ENCODE assay signal across 17 cellular contexts in genomic region chr7:138797715-138798320, GRCh38. TPM values are rescaled to one million over a fixed set of nuclear protein-coding genes. Genes with fewer than 3 reads are reported as not detected.
DNase-seq lines count a peak whose midpoint lies in the region; TF ChIP-seq lines count a peak whose summit lies in the region.
"Had no signal": no experiment of that assay in that cellular context is flagged by ENCODE, and none has a peak within 500 bp of the region (broad histone marks: within the 10 kb centered on the region; RNA-seq: fewer than 3 reads in every experiment).

Gene ATP6V0A4 (minus strand): TSS chr7:138798196. CDS start chr7:138771247, 26,949 bp downstream.
Gene TMEM213 (plus strand): TSS chr7:138797994. CDS start chr7:138798105, 111 bp downstream.

- CTCF ChIA-PET in PC-9 (lab: Charles Lee): no interaction called here

- no peaks in the 10 kb centered on the region for H3K9me2 ChIP-seq in PC-9 (ENCODE audit: insufficient read depth)

- H4K5ac ChIP-seq in H9 (ENCODE audit: insufficient read length, low read depth, low read length): no peak within 1 kb of the TSS

- H3K4me1 ChIP-seq in H9 (ENCODE audit: insufficient read depth, low read length) (peaks cover 7% of the 10 kb centered on the region; the same call in 1 of the 2 replicates), iPS-20b (ENCODE audit: insufficient read depth, low read length) (peaks cover 6% of the 10 kb centered on the region; the same call in 1 of the 2 replicates), trophoblast cell (ENCODE audit: control insufficient read depth in 1 of 2, insufficient read depth in 2 of 2, low read length in 2 of 2) (no peaks in the 10 kb centered on the region), PC-9 (replicated peaks; ENCODE audit: insufficient read depth) (no peaks in the 10 kb centered on the region)
- H3K4me1 ChIP-seq: BLaER1 treated with 17β-estradiol and CSF1 and Interleukin-3, amounts not matched to agents 10 nM and 100 nM had no signal

- no peak within 1 kb of the TSS for H2AK5ac ChIP-seq in H9 (ENCODE audit: insufficient read length, low read length)
- H2AK5ac ChIP-seq in trophoblast cell (ENCODE audit: low read length): no peak within 1 kb of the TSS

- H2AFZ ChIP-seq in H9 (ENCODE audit: low read length): peak within 1 kb of the TSS; percentile 24
- H2AFZ ChIP-seq in trophoblast cell (ENCODE audit: insufficient read depth, low read length, poor library complexity): no peak within 1 kb of the TSS
- H2AFZ ChIP-seq in PC-9: no peak within 1 kb of the TSS

- H3K23me2 ChIP-seq in H9 (ENCODE audit: insufficient read length, low read depth, low read length, poor library complexity, severe bottlenecking): peaks cover 5% of the 10 kb centered on the region

- no TSS peak for BruUV-seq in PC-9 (replicated peaks; lab: Mats Ljungman, UMichigan)

- H2BK5ac ChIP-seq in H9 (ENCODE audit: insufficient read length, low read length): no peak within 1 kb of the TSS
- no peak within 1 kb of the TSS for H2BK5ac ChIP-seq in trophoblast cell (ENCODE audit: low read depth, low read length, poor library complexity)

- peak within 1 kb of the TSS; percentile 45; the same call in 1 of the 2 replicates for H3K4me3 ChIP-seq in iPS-20b (ENCODE audit: low read length)
- no peak within 1 kb of the TSS for H3K4me3 ChIP-seq in trophoblast cell (ENCODE audit: low read depth, low read length)
- no peak within 1 kb of the TSS for H3K4me3 ChIP-seq in PC-9
- H3K4me3 ChIP-seq: BLaER1 treated with 17β-estradiol and CSF1 and Interleukin-3, amounts not matched to agents 10 nM and 100 nM had no signal

- H3K23ac ChIP-seq in H9 (ENCODE audit: insufficient read length, low read depth, low read length) (no peak within 1 kb of the TSS), trophoblast cell (ENCODE audit: low read length) (peak within 1 kb of the TSS; percentile 17)

- H3K14ac ChIP-seq in H9 (ENCODE audit: insufficient read depth, low read length) (no peak within 1 kb of the TSS), trophoblast cell (ENCODE audit: low read length) (no peak within 1 kb of the TSS)

- DNase-seq in H9 (peak; percentile 89), trophoblast cell (no peak), PC-9 (no peak), NCI-H2081 treated with DMSO at 0.1 percent for 48 hours (lab: John Stamatoyannopoulos, UW) (no peak)
- DNase-seq in activated CD8-positive, alpha-beta memory T cell treated with anti-CD3 and anti-CD28 coated beads, Interleukin-2, amount 50 U/mL, for 48 hours: no peak
- DNase-seq: activated CD4-positive, CD25-positive, alpha-beta regulatory T cell; activated naive CD8-positive, alpha-beta T cell treated with anti-CD3 and anti-CD28 coated beads, Interleukin-2, amount 10 ng/mL, durations not matched to agents 7 days and 5 days; EL; foreskin fibroblast; RPMI8226 had no signal

- no peaks in the 10 kb centered on the region for H3K36me3 Mint-ChIP-seq in H9 (ENCODE audit: insufficient read depth in 1 of 3, low read depth in 3 of 3)
- peaks cover 4% of the 10 kb centered on the region for H3K36me3 Mint-ChIP-seq in T-helper 1 cell treated with Interleukin-12 subunit alpha and Interleukin-12 subunit beta and Interleukin-4 antibody, amounts not matched to agents 30 μg/mL and 1 μg/mL, for 36 hours (ENCODE audit: low read depth)
- H3K36me3 Mint-ChIP-seq: activated naive CD8-positive, alpha-beta T cell treated with anti-CD3 and anti-CD28 coated beads, Interleukin-2, amount 10 ng/mL, durations not matched to agents 7 days and 5 days; T-cell had no signal

- H3K27ac Mint-ChIP-seq in H9: peak within 1 kb of the TSS in 1 of 3 experiments; percentile 31; a peak in 1 of 7 replicates
- H3K27ac Mint-ChIP-seq in T-helper 1 cell treated with Interleukin-12 subunit alpha and Interleukin-12 subunit beta and Interleukin-4 antibody, amounts not matched to agents 30 μg/mL and 1 μg/mL, for 36 hours: peak within 1 kb of the TSS; percentile 13
- H3K27ac Mint-ChIP-seq: activated naive CD8-positive, alpha-beta T cell treated with anti-CD3 and anti-CD28 coated beads, Interleukin-2, amount 10 ng/mL, durations not matched to agents 7 days and 5 days; T-cell had no signal

- H3K27ac ChIP-seq in H9 (ENCODE audit: insufficient read length, low read depth, low read length) (no peak within 1 kb of the TSS), iPS-20b (ENCODE audit: low read length) (no peak within 1 kb of the TSS), trophoblast cell (ENCODE audit: low read depth, low read length) (no peak within 1 kb of the TSS), PC-9 (no peak within 1 kb of the TSS)
- H3K27ac ChIP-seq: BLaER1 treated with 17β-estradiol and CSF1 and Interleukin-3, amounts not matched to agents 10 nM and 100 nM had no signal

- no CpG with 5 or more reads among the region's 14 CpGs for WGBS in H9 (ENCODE audit: extremely low coverage, insufficient read length, low lambda C conversion rate)
- no CpG with 5 or more reads among the region's 14 CpGs for WGBS in trophoblast cell (ENCODE audit: extremely low coverage, insufficient coverage, insufficient read length)

- H2BK12ac ChIP-seq in H9 (ENCODE audit: insufficient read length, low read depth, low read length) (no peak within 1 kb of the TSS), trophoblast cell (ENCODE audit: low read length) (no peak within 1 kb of the TSS)

- H3T11ph ChIP-seq in H9 (ENCODE audit: low read length): no peak within 1 kb of the TSS

- POLR2A ChIA-PET in PC-9 (lab: Charles Lee; ENCODE audit: unreplicated experiment): no interaction called here

- peak within 1 kb of the TSS; percentile 46 to 71 for H3K4me3 Mint-ChIP-seq in H9
- H3K4me3 Mint-ChIP-seq in T-helper 1 cell treated with Interleukin-12 subunit alpha and Interleukin-12 subunit beta and Interleukin-4 antibody, amounts not matched to agents 30 μg/mL and 1 μg/mL, for 36 hours: peak within 1 kb of the TSS; percentile 52
- H3K4me3 Mint-ChIP-seq: activated naive CD8-positive, alpha-beta T cell treated with anti-CD3 and anti-CD28 coated beads, Interleukin-2, amount 10 ng/mL, durations not matched to agents 7 days and 5 days had no signal

- H3K79me1 ChIP-seq in H9 (ENCODE audit: insufficient read depth, low read depth, low read length, poor library complexity, severe bottlenecking) (no peaks in the 10 kb centered on the region), trophoblast cell (ENCODE audit: low read length) (no peaks in the 10 kb centered on the region)

- peaks cover 14% of the 10 kb centered on the region for H3K27me3 Mint-ChIP-seq in H9 (ENCODE audit: low read depth)
- H3K27me3 Mint-ChIP-seq in T-helper 1 cell treated with Interleukin-12 subunit alpha and Interleukin-12 subunit beta and Interleukin-4 antibody, amounts not matched to agents 30 μg/mL and 1 μg/mL, for 36 hours (ENCODE audit: low read depth): peaks cover 4% of the 10 kb centered on the region

- peaks cover 27 to 36% of the 10 kb centered on the region in 2 experiments for H3K4me1 Mint-ChIP-seq in H9
- peaks cover 27% of the 10 kb centered on the region for H3K4me1 Mint-ChIP-seq in T-helper 1 cell treated with Interleukin-12 subunit alpha and Interleukin-12 subunit beta and Interleukin-4 antibody, amounts not matched to agents 30 μg/mL and 1 μg/mL, for 36 hours (ENCODE audit: low read depth)
- H3K4me1 Mint-ChIP-seq: activated naive CD8-positive, alpha-beta T cell treated with anti-CD3 and anti-CD28 coated beads, Interleukin-2, amount 10 ng/mL, durations not matched to agents 7 days and 5 days had no signal

- H3K79me2 ChIP-seq in H9 (ENCODE audit: insufficient read depth, low read length): no peaks in the 10 kb centered on the region
- no peaks in the 10 kb centered on the region for H3K79me2 ChIP-seq in trophoblast cell (ENCODE audit: control insufficient read depth, insufficient read depth, low read length, poor library complexity)
- H3K79me2 ChIP-seq in PC-9 (ENCODE audit: low read depth): no peaks in the 10 kb centered on the region

- no peaks in the 10 kb centered on the region for H3K36me3 ChIP-seq in iPS-20b (ENCODE audit: insufficient read depth, low read depth, low read length)
- no peaks in the 10 kb centered on the region for H3K36me3 ChIP-seq in trophoblast cell (ENCODE audit: control insufficient read depth in 1 of 2, insufficient read depth in 2 of 2, low read length in 2 of 2)
- no peaks in the 10 kb centered on the region for H3K36me3 ChIP-seq in PC-9 (ENCODE audit: low read depth)
- H3K36me3 ChIP-seq: BLaER1 treated with 17β-estradiol and CSF1 and Interleukin-3, amounts not matched to agents 10 nM and 100 nM had no signal

- no peak within 1 kb of the TSS for H4K91ac ChIP-seq in H9 (ENCODE audit: insufficient read length, low read depth, low read length)
- H4K91ac ChIP-seq in trophoblast cell (ENCODE audit: low read depth, low read length): no peak within 1 kb of the TSS

- H4K12ac ChIP-seq in trophoblast cell (ENCODE audit: low read depth, low read length): no peak within 1 kb of the TSS

- H3K9me3 ChIP-seq in H9 (ENCODE audit: control insufficient read depth, low read depth, low read length) (no peaks in the 10 kb centered on the region), iPS-20b (ENCODE audit: insufficient read depth, low read depth, low read length) (no peaks in the 10 kb centered on the region), trophoblast cell (ENCODE audit: insufficient read depth, low read depth, low read length) (no peaks in the 10 kb centered on the region), PC-9 (ENCODE audit: insufficient read depth, low read depth) (no peaks in the 10 kb centered on the region)
- H3K9me3 ChIP-seq: BLaER1 treated with 17β-estradiol and CSF1 and Interleukin-3, amounts not matched to agents 10 nM and 100 nM had no signal

- H4K20me1 ChIP-seq in H9 (ENCODE audit: control insufficient read depth, insufficient read depth, insufficient read length): no peaks in the 10 kb centered on the region
- H4K20me1 ChIP-seq in PC-9 (ENCODE audit: insufficient read depth): no peaks in the 10 kb centered on the region
- H4K20me1 ChIP-seq: BLaER1 treated with 17β-estradiol and CSF1 and Interleukin-3, amounts not matched to agents 10 nM and 100 nM had no signal

- no peaks in the 10 kb centered on the region for H3K27me3 ChIP-seq in H9 (ENCODE audit: insufficient read depth, low read length)
- H3K27me3 ChIP-seq in iPS-20b (ENCODE audit: insufficient read depth, low read length): peaks cover 15% of the 10 kb centered on the region
- no peaks in the 10 kb centered on the region for H3K27me3 ChIP-seq in trophoblast cell (ENCODE audit: insufficient read depth, low read length)
- no peaks in the 10 kb centered on the region for H3K27me3 ChIP-seq in PC-9 (ENCODE audit: insufficient read depth, low read depth)
- H3K27me3 ChIP-seq: BLaER1 treated with 17β-estradiol and CSF1 and Interleukin-3, amounts not matched to agents 10 nM and 100 nM had no signal

- H3K4ac ChIP-seq in H9 (ENCODE audit: low read depth, low read length) (no peak within 1 kb of the TSS), trophoblast cell (ENCODE audit: low read depth, low read length) (no peak within 1 kb of the TSS)

- H2BK120ac ChIP-seq in H9 (ENCODE audit: low read depth, low read length, poor library complexity, severe bottlenecking): peak within 1 kb of the TSS; percentile 2
- no peak within 1 kb of the TSS for H2BK120ac ChIP-seq in trophoblast cell (ENCODE audit: insufficient read depth, low read length, poor library complexity)

- H3K9ac ChIP-seq in H9 (ENCODE audit: extremely low read depth, insufficient read length, low read length) (no peak within 1 kb of the TSS), iPS-20b (ENCODE audit: low read depth, low read length) (no peak within 1 kb of the TSS), trophoblast cell (ENCODE audit: low read length) (no peak within 1 kb of the TSS)
- H3K9ac ChIP-seq: BLaER1 treated with 17β-estradiol and CSF1 and Interleukin-3, amounts not matched to agents 10 nM and 100 nM had no signal

- peak within 1 kb of the TSS; percentile 23 for H3K18ac ChIP-seq in H9 (ENCODE audit: insufficient read length, low read depth, low read length)
- no peak within 1 kb of the TSS for H3K18ac ChIP-seq in trophoblast cell (ENCODE audit: low read length)

- H3K9me3 Mint-ChIP-seq in H9: no peaks in the 10 kb centered on the region
- no peaks in the 10 kb centered on the region for H3K9me3 Mint-ChIP-seq in T-helper 1 cell treated with Interleukin-12 subunit alpha and Interleukin-12 subunit beta and Interleukin-4 antibody, amounts not matched to agents 30 μg/mL and 1 μg/mL, for 36 hours
- H3K9me3 Mint-ChIP-seq: activated naive CD8-positive, alpha-beta T cell treated with anti-CD3 and anti-CD28 coated beads, Interleukin-2, amount 10 ng/mL, durations not matched to agents 7 days and 5 days; T-cell had no signal

- H2BK20ac ChIP-seq in H9 (ENCODE audit: low read depth, low read length, poor library complexity, severe bottlenecking): no peak within 1 kb of the TSS

- no peak within 1 kb of the TSS for H3K56ac ChIP-seq in H9 (ENCODE audit: insufficient read length, low read depth, low read length)

- TF ChIP-seq CTCF in H9 (conservative IDR thresholded peaks at IDR 0.05) (peak; percentile 44; the same call in 2 of the 3 replicates), PC-9 (conservative IDR thresholded peaks at IDR 0.05) (no peak)

- H3K4me2 ChIP-seq in H9 (ENCODE audit: insufficient read depth, insufficient read length, low read length) (peak within 1 kb of the TSS; percentile 37), trophoblast cell (ENCODE audit: low read length) (peak within 1 kb of the TSS; percentile 32), PC-9 (no peak within 1 kb of the TSS)
- H3K4me2 ChIP-seq: BLaER1 treated with 17β-estradiol and CSF1 and Interleukin-3, amounts not matched to agents 10 nM and 100 nM had no signal

- no peak within 1 kb of the TSS for H4K8ac ChIP-seq in H9 (replicated peaks; ENCODE audit: insufficient read length, low read depth, low read length)
- H4K8ac ChIP-seq in trophoblast cell (ENCODE audit: low read depth, low read length): no peak within 1 kb of the TSS

- intact Hi-C loops in PC-9 (cut with micrococcal nuclease; ENCODE audit: unreplicated experiment): no loop called here

- no peak within 1 kb of the TSS for H2BK15ac ChIP-seq in H9 (ENCODE audit: low read depth, low read length)

- no peaks in the 10 kb centered on the region for H3F3A ChIP-seq in PC-9 (ENCODE audit: insufficient read depth, low read depth)

RNA-seq across cellular contexts. Expression of gene ATP6V0A4, which starts in this region (rescaled TPM):
- total RNA-seq in H9 (2021): 0.79 and 0.90 TPM in 2 replicates
- 3.4 and 3.5 TPM in 2 replicates for polyA plus RNA-seq in trophoblast cell (2013)
- total RNA-seq in PC-9 (2021): 4.8 and 9.1 TPM in 2 replicates
- total RNA-seq: activated naive CD8-positive, alpha-beta T cell treated with anti-CD3 and anti-CD28 coated beads, Interleukin-2, amount 10 ng/mL, durations not matched to agents 7 days and 5 days; bronchial epithelial cell; T-cell had no signal

RNA-seq across cellular contexts. Expression of gene TMEM213, which starts in this region (rescaled TPM):
- total RNA-seq in H9 (2021) (0.22 TPM in 1 of 2 replicates, not detected in the other), PC-9 (2021) (not detected in 2 replicates)
- not detected in 2 replicates for polyA plus RNA-seq in trophoblast cell (2013)
- total RNA-seq: activated naive CD8-positive, alpha-beta T cell treated with anti-CD3 and anti-CD28 coated beads, Interleukin-2, amount 10 ng/mL, durations not matched to agents 7 days and 5 days; bronchial epithelial cell; pulmonary artery endothelial cell; T-cell had no signal
- polyA plus RNA-seq: keratinocyte had no signal

Comparison
In these comparisons a context has a peak if more than half of its experiments do, and no peak if none do; other contexts are left out.
1. Peak in DNase-seq and H3K4me2 ChIP-seq in H9; RNA of the genes that start here not detected or under 1 TPM.